ENCODE assay signal across 2 cellular contexts in genomic region chr4:186934255-186934654, GRCh38.
TF ChIP-seq lines count a peak whose summit lies in the region.

No MANE protein-coding gene starts in this region.

TF ChIP-seq in IMR-90, 13 proteins besides CTCF, POLR2A, EP300 and RAD21:
- TF ChIP-seq SMC3 (IDR thresholded peaks at IDR 0.05; ENCODE audit: low read depth, low read length) (no peak), MAFK (IDR thresholded peaks at IDR 0.05; ENCODE audit: low read depth, low read length) (no peak)

TF ChIP-seq in H1, 55 proteins besides CTCF, POLR2A, EP300 and RAD21:
- no peak for TF ChIP-seq CHD1 (IDR thresholded peaks at IDR 0.05; ENCODE audit: low read depth, low read length)
- TF ChIP-seq CEBPB (IDR thresholded peaks at IDR 0.05; ENCODE audit: low read depth, low read length), result no peak
- no peak for TF ChIP-seq ZNF274 (IDR thresholded peaks at IDR 0.05; ENCODE audit: borderline replicate concordance, extremely low read depth, low read length)
- no peak for TF ChIP-seq BACH1 (IDR thresholded peaks at IDR 0.05; ENCODE audit: low read length)
- no peak for TF ChIP-seq HDAC6 (IDR thresholded peaks at IDR 0.05; ENCODE audit: low read depth, low read length)
- TF ChIP-seq SAP30 (IDR thresholded peaks at IDR 0.05; ENCODE audit: insufficient read depth, insufficient replicate concordance, low read length), result no peak
- no peak for TF ChIP-seq ATF3 (IDR thresholded peaks at IDR 0.05; ENCODE audit: insufficient read depth, low read depth, low read length)
- no peak for TF ChIP-seq KDM5A (IDR thresholded peaks at IDR 0.05; ENCODE audit: low read length)
- TF ChIP-seq NRF1 (IDR thresholded peaks at IDR 0.05; ENCODE audit: low read depth, low read length), result no peak
- no peak for TF ChIP-seq SP2 (IDR thresholded peaks at IDR 0.05; ENCODE audit: low read length)
- TF ChIP-seq SUZ12 (IDR thresholded peaks at IDR 0.05; ENCODE audit: low read length), result no peak
- no peak for TF ChIP-seq RFX5 (IDR thresholded peaks at IDR 0.05; ENCODE audit: borderline replicate concordance, low read depth, low read length)
- no peak for TF ChIP-seq RBBP5 (IDR thresholded peaks at IDR 0.05; ENCODE audit: borderline replicate concordance, low read depth, low read length)
- TF ChIP-seq CREB1 (IDR thresholded peaks at IDR 0.05), result no peak
- TF ChIP-seq MAX (IDR thresholded peaks at IDR 0.05), result no peak
